ENCODE assay signal across 21 cellular contexts in the genomic region with DNA sequence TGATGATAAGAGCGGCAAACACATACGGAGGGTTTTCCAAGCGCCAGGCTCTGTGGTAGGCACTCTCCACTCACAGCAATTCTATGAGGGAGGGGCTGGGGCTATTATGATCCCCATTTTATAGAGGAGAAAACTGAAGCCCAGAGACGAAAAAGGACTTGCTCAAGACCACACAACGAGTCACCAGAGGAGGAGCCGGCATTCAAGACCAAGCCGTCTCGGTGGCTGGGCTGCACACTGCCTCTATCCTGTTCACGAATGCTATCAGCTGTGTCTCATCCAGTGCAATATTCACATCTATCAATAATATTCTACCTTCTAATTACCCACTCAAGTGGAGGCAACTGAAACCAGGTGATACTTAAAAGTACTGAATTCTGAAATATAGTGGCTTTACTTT.
DNase-seq lines count a peak whose midpoint lies in the region; ATAC-seq and TF ChIP-seq lines count a peak whose summit lies in the region.
"Had no signal": no experiment of that assay in that cellular context is flagged by ENCODE, and none has a peak within 500 bp of the region (broad histone marks: within the 10 kb centered on the region; RNA-seq: fewer than 3 reads in every experiment).

No MANE protein-coding gene starts in this region.

- in situ Hi-C loops in brain microvascular endothelial cell (cut with HindIII; ENCODE audit: low pct_ligation_motif_present, low sequenced_read_pairs): no loop called here

- H3K27ac ChIP-seq in ACC112 (ENCODE audit: low read depth, low read length) (peak overlapping the region; percentile 39; the same call in 1 of the 2 replicates), brain microvascular endothelial cell (peak overlapping the region; percentile 54), aorta (ENCODE audit: low read depth in 1 of 2, low read length in 2 of 2) (no peak overlapping the region), heart right ventricle (peak overlapping the region in 1 of 10 donors; percentile 3)
- H3K27ac ChIP-seq: C4-2B, spleen had no signal

- H3K4me1 ChIP-seq in ACC112 (ENCODE audit: control insufficient read depth, insufficient read depth, low read length, unreplicated experiment): peaks cover 9% of the 10 kb centered on the region
- H3K4me1 ChIP-seq in aorta (ENCODE audit: control insufficient read depth in 1 of 2, insufficient read depth in 2 of 2, low read length in 2 of 2): peaks cover 0 to 3% of the 10 kb centered on the region in 2 donors
- H3K4me1 ChIP-seq in heart right ventricle: peaks cover 0 to 22% (median 4%) of the 10 kb centered on the region in 9 donors
- H3K4me1 ChIP-seq: spleen had no signal

- no peak overlapping the region for H2AFZ ChIP-seq in ACC112 (ENCODE audit: low read length, unreplicated experiment)

- ATAC-seq in Right ventricle myocardium superior (ENCODE audit: poor library complexity): no peak
- no peak for ATAC-seq in aorta (ENCODE audit: low FRiP score)
- ATAC-seq in heart right ventricle: no peak
- ATAC-seq: HCT116; K562; naive thymus-derived CD4-positive, alpha-beta T cell had no signal

- no peaks in the 10 kb centered on the region for H3K9me3 ChIP-seq in aorta (ENCODE audit: control insufficient read depth, low read length)
- H3K9me3 ChIP-seq in heart right ventricle: no peaks in the 10 kb centered on the region
- H3K9me3 ChIP-seq: spleen had no signal

- intact Hi-C loops in Right ventricle myocardium superior (cut with DNase I) (no loop called here), aorta (cut with DNase I) (no loop called here), heart right ventricle (cut with DNase I) (loop anchor here in 1 of 10 donors (5.0 kb wide), 1 partner anchor 1766 kb away; no protein-coding TSS in a partner anchor)

- WGBS in aorta, 2 donors: 96% methylated on average over 9 of the region's 9 CpGs
- WGBS in heart right ventricle, 2 donors: 95 to 96% methylated on average over 9 of the region's 9 CpGs

- H3K79me2 ChIP-seq in ACC112 (ENCODE audit: control insufficient read depth, insufficient read depth, low read length, unreplicated experiment): no peaks in the 10 kb centered on the region

- H3K27me3 ChIP-seq in ACC112 (ENCODE audit: insufficient read depth, low read length) (no peaks in the 10 kb centered on the region), brain microvascular endothelial cell (replicated peaks) (no peaks in the 10 kb centered on the region), aorta (ENCODE audit: control insufficient read depth in 1 of 2, insufficient read depth in 2 of 2, low read length in 1 of 2) (no peaks in the 10 kb centered on the region), heart right ventricle (no peaks in the 10 kb centered on the region)
- H3K27me3 ChIP-seq: spleen had no signal

- H3K36me3 ChIP-seq in ACC112 (ENCODE audit: insufficient read depth, low read length) (no peaks in the 10 kb centered on the region), brain microvascular endothelial cell (replicated peaks) (no peaks in the 10 kb centered on the region), aorta (ENCODE audit: control insufficient read depth in 1 of 2, insufficient read depth in 2 of 2, low read length in 1 of 2) (no peaks in the 10 kb centered on the region), heart right ventricle (no peaks in the 10 kb centered on the region)
- H3K36me3 ChIP-seq: spleen had no signal

- H3K4me3 ChIP-seq in ACC112 (ENCODE audit: low read depth, low read length): no peak overlapping the region
- no peak overlapping the region for H3K4me3 ChIP-seq in brain microvascular endothelial cell (ENCODE audit: low read depth, low read length)
- no peak overlapping the region for H3K4me3 ChIP-seq in aorta (ENCODE audit: low read length in 2 of 2)
- H3K4me3 ChIP-seq in heart right ventricle: no peak overlapping the region
- H3K4me3 ChIP-seq: K562, spleen had no signal

- TF ChIP-seq CTCF in brain microvascular endothelial cell (IDR thresholded peaks at IDR 0.05; ENCODE audit: low read depth, low read length, missing control alignments): no peak
- TF ChIP-seq CTCF in heart right ventricle (IDR thresholded peaks at IDR 0.05): no peak

- peak; percentile 20 for DNase-seq in HK-2 (ENCODE audit: unreplicated experiment)
- DNase-seq in brain microvascular endothelial cell: peak; percentile 46
- DNase-seq in iris pigment epithelial cell (ENCODE audit: low read depth): peak; percentile 72
- no peak for DNase-seq in Right ventricle myocardium superior
- DNase-seq in activated CD8-positive, alpha-beta memory T cell treated with anti-CD3 and anti-CD28 coated beads for 24 hours: no peak
- no peak for DNase-seq in aorta
- no peak for DNase-seq in heart right ventricle
- DNase-seq: activated CD4-positive, alpha-beta T cell treated with anti-CD3 and anti-CD28 coated beads, Interleukin-2, amount 50 U/mL, for 48 hours; activated CD4-positive, CD25-positive, alpha-beta regulatory T cell; activated T-cell treated with anti-CD3 and anti-CD28 coated beads for 4 hours; amygdala; cerebellar nuclear complex; naive thymus-derived CD4-positive, alpha-beta T cell; NCI-H2171 treated with DMSO at 0.1 percent for 48 hours; NCI-H526 treated with DMSO at 0.1 percent for 48 hours; retina; spleen had no signal

Comparison
In these comparisons a context has a peak if more than half of its experiments do, and no peak if none do; other contexts are left out.
1. H3K27ac ChIP-seq: peak in ACC112 (single experiment) and brain microvascular endothelial cell (single experiment); none in aorta (0 of 2).
2. DNase-seq: peak in HK-2 (single experiment), brain microvascular endothelial cell (single experiment) and iris pigment epithelial cell (single experiment); none in Right ventricle myocardium superior (single experiment), activated CD8-positive, alpha-beta memory T cell treated with anti-CD3 and anti-CD28 coated beads for 24 hours (single experiment), aorta (0 of 2) and heart right ventricle (0 of 2).